ENCODE assay signal across 8 cellular contexts in genomic region chr5:65481635-65482271, GRCh38. TPM values are rescaled to one million over a fixed set of nuclear protein-coding genes. Genes with fewer than 3 reads are reported as not detected.
A peak's percentile ranks its signal among the peaks of the same experiment; 100 is the strongest.
DNase-seq lines count a peak whose midpoint lies in the region; ATAC-seq and TF ChIP-seq lines count a peak whose summit lies in the region.

Gene ADAMTS6, minus strand, starts transcription at chr5:65481920. Its CDS starts 8,247 bp downstream, at chr5:65473673.

- H3K4me2 ChIP-seq in PC-9: peak within 1 kb of the TSS; percentile 97

- BruUV-seq in PC-9 (replicated peaks; lab: Mats Ljungman, UMichigan): no TSS peak

- H3K36me3 ChIP-seq in PC-9 (ENCODE audit: low read depth) (no peaks in the 10 kb centered on the region), esophagus muscularis mucosa (no peaks in the 10 kb centered on the region), muscle layer of colon (ENCODE audit: insufficient read depth, low read length) (no peaks in the 10 kb centered on the region)

- peak; percentile 80 for ATAC-seq in GM19452 (IDR thresholded peaks at IDR 0.05; ENCODE audit: unreplicated experiment)

- peaks cover 26% of the 10 kb centered on the region for H3K4me1 ChIP-seq in PC-9 (replicated peaks; ENCODE audit: insufficient read depth)
- peaks cover 10 to 35% (median 26%) of the 10 kb centered on the region in 4 donors for H3K4me1 ChIP-seq in esophagus muscularis mucosa
- H3K4me1 ChIP-seq in muscle layer of colon (ENCODE audit: insufficient read depth, low read length): peaks cover 13% of the 10 kb centered on the region

- peak within 1 kb of the TSS; percentile 59 for H3K9ac ChIP-seq in muscle layer of colon (ENCODE audit: low read length)

- CTCF ChIA-PET in PC-9 (lab: Charles Lee): interaction anchor here (0.5 to 2.2 kb wide), 5 partner anchors 9 to 671 kb away, joined by 4 to 21 read pairs (median 8); no protein-coding TSS in a partner anchor

- POLR2A ChIA-PET in PC-9 (lab: Charles Lee; ENCODE audit: unreplicated experiment): interaction anchor here (0.6 to 0.8 kb wide), 3 partner anchors 54 to 612 kb away, joined by 3 to 15 read pairs (median 7); no protein-coding TSS in a partner anchor

- H3K27ac ChIP-seq in HL-60 (replicated peaks) (no peak within 1 kb of the TSS), PC-9 (0 out of 2 replicates have a peak within 1 kb of the TSS, but pooled peaks have one; percentile 2), esophagus muscularis mucosa (replicated peaks in 1 of 4) (peak within 1 kb of the TSS; percentile 90 to 96 (median 92)), muscle layer of colon (ENCODE audit: low read depth, low read length) (peak within 1 kb of the TSS; percentile 83)

- H3K79me2 ChIP-seq in PC-9 (ENCODE audit: low read depth): no peaks in the 10 kb centered on the region

- TF ChIP-seq POLR2A in esophagus muscularis mucosa (IDR thresholded peaks at IDR 0.05; ENCODE audit: low read depth): no peak

- peak within 1 kb of the TSS; percentile 90 for H2AFZ ChIP-seq in PC-9

- no peaks in the 10 kb centered on the region for H3K9me2 ChIP-seq in PC-9 (ENCODE audit: insufficient read depth)

- WGBS in esophagus muscularis mucosa: 0% methylated on average over 12 of the region's 12 CpGs

- H3K9me3 ChIP-seq in PC-9 (ENCODE audit: insufficient read depth, low read depth): no peaks in the 10 kb centered on the region
- H3K9me3 ChIP-seq in esophagus muscularis mucosa: no peaks in the 10 kb centered on the region
- no peaks in the 10 kb centered on the region for H3K9me3 ChIP-seq in muscle layer of colon (ENCODE audit: low read length)

- peak; percentile 70 for DNase-seq in COLO668 (lab: John Stamatoyannopoulos, UW; ENCODE audit: unreplicated experiment)
- peak; percentile 25 to 30 for DNase-seq in HL-60 (ENCODE audit: low read depth in 1 of 2, low spot score in 1 of 2)
- DNase-seq in PC-9: peak in 1 of 2 experiments; percentile 58
- peak; percentile 79 to 83 for DNase-seq in activated T-cell treated with anti-CD3 and anti-CD28 coated beads, Interleukin-2, amount 50 U/mL, for 48 hours
- DNase-seq in esophagus muscularis mucosa (ENCODE audit: extremely low spot score): peak; percentile 94
- DNase-seq in stimulated activated CD8-positive, alpha-beta memory T cell treated with anti-CD3 and anti-CD28 coated beads, Interleukin-7, amount 100 ng/mL, for 1 hour (ENCODE audit: low read depth in 2 of 2): peak; percentile 49 to 52

- H3F3A ChIP-seq in PC-9 (ENCODE audit: insufficient read depth, low read depth): peaks cover 14% of the 10 kb centered on the region

- intact Hi-C loops in PC-9 (cut with micrococcal nuclease; ENCODE audit: unreplicated experiment) (loop anchor here (1.0 to 5.0 kb wide), 5 partner anchors 269 to 544 kb away; no protein-coding TSS in a partner anchor), esophagus muscularis mucosa (cut with DNase I) (loop anchor here (2.0 to 10.0 kb wide), 5 partner anchors 267 to 669 kb away; no protein-coding TSS in a partner anchor)

- H3K4me3 ChIP-seq in HL-60 (replicated peaks; ENCODE audit: insufficient read depth, low read length) (peak within 1 kb of the TSS; percentile 53), PC-9 (peak within 1 kb of the TSS; percentile 85), esophagus muscularis mucosa (peak within 1 kb of the TSS; percentile 53 to 73 (median 66)), muscle layer of colon (ENCODE audit: low read depth in 1 of 2, low read length in 2 of 2) (peak within 1 kb of the TSS; percentile 46 to 96)

- no peak for TF ChIP-seq CTCF in HL-60 (IDR thresholded peaks at IDR 0.05; ENCODE audit: insufficient read depth, low read length)
- TF ChIP-seq CTCF in PC-9 (conservative IDR thresholded peaks at IDR 0.05): no peak
- no peak for TF ChIP-seq CTCF in esophagus muscularis mucosa (IDR thresholded peaks at IDR 0.05)

- no peak for TF ChIP-seq EP300 in esophagus muscularis mucosa (IDR thresholded peaks at IDR 0.05)

- H3K27me3 ChIP-seq in HL-60 (ENCODE audit: insufficient read depth, poor library complexity, severe bottlenecking) (no peaks in the 10 kb centered on the region), PC-9 (ENCODE audit: insufficient read depth, low read depth) (no peaks in the 10 kb centered on the region), esophagus muscularis mucosa (no peaks in the 10 kb centered on the region), muscle layer of colon (ENCODE audit: control insufficient read depth in 1 of 2, insufficient read depth in 2 of 2, low read length in 2 of 2) (no peaks in the 10 kb centered on the region)

- H4K20me1 ChIP-seq in PC-9 (ENCODE audit: insufficient read depth): no peaks in the 10 kb centered on the region

RNA-seq across cellular contexts. Expression of gene ADAMTS6, which starts in this region (rescaled TPM):
- total RNA-seq in PC-9 (2021): 1.4 and 2.1 TPM in 2 replicates
- total RNA-seq in esophagus muscularis mucosa: 1 to 10 TPM; 1.4 to 4.2 (median 2.7) TPM
